ENCODE assay signal across 14 cellular contexts in the genomic region with DNA sequence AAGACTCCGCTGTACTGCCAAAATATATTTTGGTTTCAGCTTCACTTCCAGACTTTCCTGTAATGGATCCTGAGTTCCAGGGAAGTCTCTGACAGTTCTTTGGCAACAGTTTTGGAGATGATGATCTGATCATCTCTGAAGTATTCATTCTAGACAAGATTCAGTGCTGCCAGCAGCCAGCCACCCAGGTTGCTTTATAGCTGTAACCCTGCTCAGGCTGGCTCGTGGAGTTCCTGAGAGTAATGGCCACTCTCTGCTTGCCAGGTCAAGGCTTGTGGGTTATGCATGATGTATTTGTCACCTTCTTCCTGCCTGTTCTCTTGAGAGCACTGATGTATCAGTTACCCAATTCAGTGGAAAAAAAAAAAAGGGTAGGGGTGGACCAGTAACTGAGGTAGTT.
DNase-seq lines count a peak whose midpoint lies in the region; ATAC-seq and TF ChIP-seq lines count a peak whose summit lies in the region.
"Had no signal": no experiment of that assay in that cellular context is flagged by ENCODE, and none has a peak within 500 bp of the region (broad histone marks: within the 10 kb centered on the region; RNA-seq: fewer than 3 reads in every experiment).

No MANE protein-coding gene starts in this region.

- DNase-seq in AG20443 (ENCODE audit: low spot score): peak; percentile 20
- peak; percentile 68 for DNase-seq in kidney tubule cell (ENCODE audit: low spot score)
- no peak for DNase-seq in SW480 (ENCODE audit: low spot score)
- DNase-seq in hippocampal formation (lab: John Stamatoyannopoulos, UW): no peak
- no peak for DNase-seq in ACHN
- DNase-seq: activated T-cell treated with anti-CD3 and anti-CD28 coated beads for 4 hours, DMS53, mucosa of descending colon, NCI-H2107, posterior cingulate gyrus, upper lobe of left lung had no signal

- ATAC-seq in GM18909 (IDR thresholded peaks at IDR 0.05; ENCODE audit: poor library complexity, unreplicated experiment): peak; percentile 44
- peak; percentile 79 for ATAC-seq in SK-N-SH treated with all-trans-retinoic acid at 6 μM for 48 hours
- ATAC-seq in HG03457 (IDR thresholded peaks at IDR 0.05; ENCODE audit: unreplicated experiment): no peak
- ATAC-seq: mucosa of descending colon had no signal

- in situ Hi-C loops in ACHN (cut with HindIII; ENCODE audit: low pct_ligation_motif_present, low pct_unique_long_range_greater_than_20kb, low sequenced_read_pairs): loop anchor here (25.0 kb wide), 1 partner anchor 837 kb away; no protein-coding TSS in a partner anchor

TF ChIP-seq in SK-N-SH treated with all-trans-retinoic acid at 6 μM for 48 hours, 23 proteins besides CTCF, POLR2A, EP300 and RAD21:
- no peak for TF ChIP-seq ZNF70 (CRISPR knock-in tag; IDR thresholded peaks at IDR 0.05)
- TF ChIP-seq, protein P1, sequence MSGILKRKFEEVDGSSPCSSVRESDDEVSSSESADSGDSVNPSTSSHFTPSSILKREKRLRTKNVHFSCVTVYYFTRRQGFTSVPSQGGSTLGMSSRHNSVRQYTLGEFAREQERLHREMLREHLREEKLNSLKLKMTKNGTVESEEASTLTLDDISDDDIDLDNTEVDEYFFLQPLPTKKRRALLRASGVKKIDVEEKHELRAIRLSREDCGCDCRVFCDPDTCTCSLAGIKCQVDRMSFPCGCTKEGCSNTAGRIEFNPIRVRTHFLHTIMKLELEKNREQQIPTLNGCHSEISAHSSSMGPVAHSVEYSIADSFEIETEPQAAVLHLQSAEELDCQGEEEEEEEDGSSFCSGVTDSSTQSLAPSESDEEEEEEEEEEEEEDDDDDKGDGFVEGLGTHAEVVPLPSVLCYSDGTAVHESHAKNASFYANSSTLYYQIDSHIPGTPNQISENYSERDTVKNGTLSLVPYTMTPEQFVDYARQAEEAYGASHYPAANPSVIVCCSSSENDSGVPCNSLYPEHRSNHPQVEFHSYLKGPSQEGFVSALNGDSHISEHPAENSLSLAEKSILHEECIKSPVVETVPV (CRISPR knock-in tag; IDR thresholded peaks at IDR 0.05): no peak
- TF ChIP-seq ZNF8 (CRISPR knock-in tag; IDR thresholded peaks at IDR 0.05): no peak
- TF ChIP-seq, protein P2, sequence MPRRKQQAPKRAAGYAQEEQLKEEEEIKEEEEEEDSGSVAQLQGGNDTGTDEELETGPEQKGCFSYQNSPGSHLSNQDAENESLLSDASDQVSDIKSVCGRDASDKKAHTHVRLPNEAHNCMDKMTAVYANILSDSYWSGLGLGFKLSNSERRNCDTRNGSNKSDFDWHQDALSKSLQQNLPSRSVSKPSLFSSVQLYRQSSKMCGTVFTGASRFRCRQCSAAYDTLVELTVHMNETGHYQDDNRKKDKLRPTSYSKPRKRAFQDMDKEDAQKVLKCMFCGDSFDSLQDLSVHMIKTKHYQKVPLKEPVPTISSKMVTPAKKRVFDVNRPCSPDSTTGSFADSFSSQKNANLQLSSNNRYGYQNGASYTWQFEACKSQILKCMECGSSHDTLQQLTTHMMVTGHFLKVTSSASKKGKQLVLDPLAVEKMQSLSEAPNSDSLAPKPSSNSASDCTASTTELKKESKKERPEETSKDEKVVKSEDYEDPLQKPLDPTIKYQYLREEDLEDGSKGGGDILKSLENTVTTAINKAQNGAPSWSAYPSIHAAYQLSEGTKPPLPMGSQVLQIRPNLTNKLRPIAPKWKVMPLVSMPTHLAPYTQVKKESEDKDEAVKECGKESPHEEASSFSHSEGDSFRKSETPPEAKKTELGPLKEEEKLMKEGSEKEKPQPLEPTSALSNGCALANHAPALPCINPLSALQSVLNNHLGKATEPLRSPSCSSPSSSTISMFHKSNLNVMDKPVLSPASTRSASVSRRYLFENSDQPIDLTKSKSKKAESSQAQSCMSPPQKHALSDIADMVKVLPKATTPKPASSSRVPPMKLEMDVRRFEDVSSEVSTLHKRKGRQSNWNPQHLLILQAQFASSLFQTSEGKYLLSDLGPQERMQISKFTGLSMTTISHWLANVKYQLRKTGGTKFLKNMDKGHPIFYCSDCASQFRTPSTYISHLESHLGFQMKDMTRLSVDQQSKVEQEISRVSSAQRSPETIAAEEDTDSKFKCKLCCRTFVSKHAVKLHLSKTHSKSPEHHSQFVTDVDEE (CRISPR knock-in tag; IDR thresholded peaks at IDR 0.05): no peak
- TF ChIP-seq SNAI2 (CRISPR knock-in tag; IDR thresholded peaks at IDR 0.05): no peak
- TF ChIP-seq ARNTL (CRISPR knock-in tag; IDR thresholded peaks at IDR 0.05; ENCODE audit: borderline replicate concordance, low read depth): no peak
- TF ChIP-seq BACH2 (CRISPR knock-in tag; IDR thresholded peaks at IDR 0.05; ENCODE audit: borderline replicate concordance): no peak
- no peak for TF ChIP-seq ISL1 (CRISPR knock-in tag; IDR thresholded peaks at IDR 0.05)
- TF ChIP-seq TCF4 (CRISPR knock-in tag; IDR thresholded peaks at IDR 0.05; ENCODE audit: borderline replicate concordance): no peak
- no peak for TF ChIP-seq ZNF565 (CRISPR knock-in tag; conservative IDR thresholded peaks at IDR 0.05; ENCODE audit: low read depth)
- TF ChIP-seq CSDC2 (CRISPR knock-in tag; IDR thresholded peaks at IDR 0.05): no peak
- TF ChIP-seq ZFP30 (CRISPR knock-in tag; IDR thresholded peaks at IDR 0.05): no peak
- no peak for TF ChIP-seq ESRRG (CRISPR knock-in tag; IDR thresholded peaks at IDR 0.05)
- TF ChIP-seq ZFP3 (CRISPR knock-in tag; IDR thresholded peaks at IDR 0.05): no peak
- TF ChIP-seq CREB5 (CRISPR knock-in tag; IDR thresholded peaks at IDR 0.05; ENCODE audit: low read depth): no peak
- no peak for TF ChIP-seq RARB (CRISPR knock-in tag; IDR thresholded peaks at IDR 0.05)
- no peak for TF ChIP-seq TOX (CRISPR knock-in tag; IDR thresholded peaks at IDR 0.05; ENCODE audit: borderline replicate concordance)
- TF ChIP-seq ZC3H10 (CRISPR knock-in tag; IDR thresholded peaks at IDR 0.05): no peak
- TF ChIP-seq PPARA (CRISPR knock-in tag; IDR thresholded peaks at IDR 0.05; ENCODE audit: borderline replicate concordance): no peak
- TF ChIP-seq, protein P3, sequence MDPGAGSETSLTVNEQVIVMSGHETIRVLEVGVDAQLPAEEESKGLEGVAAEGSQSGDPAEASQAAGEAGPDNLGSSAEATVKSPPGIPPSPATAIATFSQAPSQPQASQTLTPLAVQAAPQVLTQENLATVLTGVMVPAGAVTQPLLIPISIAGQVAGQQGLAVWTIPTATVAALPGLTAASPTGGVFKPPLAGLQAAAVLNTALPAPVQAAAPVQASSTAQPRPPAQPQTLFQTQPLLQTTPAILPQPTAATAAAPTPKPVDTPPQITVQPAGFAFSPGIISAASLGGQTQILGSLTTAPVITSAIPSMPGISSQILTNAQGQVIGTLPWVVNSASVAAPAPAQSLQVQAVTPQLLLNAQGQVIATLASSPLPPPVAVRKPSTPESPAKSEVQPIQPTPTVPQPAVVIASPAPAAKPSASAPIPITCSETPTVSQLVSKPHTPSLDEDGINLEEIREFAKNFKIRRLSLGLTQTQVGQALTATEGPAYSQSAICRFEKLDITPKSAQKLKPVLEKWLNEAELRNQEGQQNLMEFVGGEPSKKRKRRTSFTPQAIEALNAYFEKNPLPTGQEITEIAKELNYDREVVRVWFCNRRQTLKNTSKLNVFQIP (CRISPR knock-in tag; IDR thresholded peaks at IDR 0.05; ENCODE audit: borderline replicate concordance, low read depth): no peak
TF ChIP-seq in SK-N-SH treated with all-trans-retinoic acid at 6 μM for 48 hours: peak in this region for 0.

Comparison
In these comparisons a context has a peak if more than half of its experiments do, and no peak if none do; other contexts are left out.
1. DNase-seq: peak in AG20443 (single experiment) and kidney tubule cell (single experiment); none in SW480 (single experiment), hippocampal formation (0 of 2) and ACHN (single experiment).